In the genomic region with DNA sequence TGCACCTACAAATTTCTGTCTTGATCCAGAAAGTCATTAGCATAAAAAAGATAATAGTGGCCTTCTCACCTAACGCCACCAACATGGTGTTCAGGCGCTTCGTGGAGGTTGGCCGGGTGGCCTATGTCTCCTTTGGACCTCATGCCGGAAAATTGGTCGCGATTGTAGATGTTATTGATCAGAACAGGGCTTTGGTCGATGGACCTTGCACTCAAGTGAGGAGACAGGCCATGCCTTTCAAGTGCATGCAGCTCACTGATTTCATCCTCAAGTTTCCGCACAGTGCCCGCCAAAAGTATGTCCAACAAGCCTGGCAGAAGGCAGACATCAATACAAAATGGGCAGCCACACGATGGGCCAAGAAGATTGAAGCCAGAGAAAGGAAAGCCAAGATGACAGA, we compare ENCODE assay signal across 1 cellular context. TPM values are rescaled to one million over a fixed set of nuclear protein-coding genes. Genes with fewer than 3 reads are reported as not detected.
"Had no signal": no experiment of that assay in that cellular context is flagged by ENCODE, and none has a peak within 500 bp of the region (broad histone marks: within the 10 kb centered on the region; RNA-seq: fewer than 3 reads in every experiment).

No MANE protein-coding gene starts in this region.

RNA-seq across cellular contexts. Expression of gene PPM1H, which starts 30.3 kb away (rescaled TPM):
- polyA plus RNA-seq: IgD-negative memory B cell had no signal
